ENCODE assay signal across 23 cellular contexts in the genomic region with DNA sequence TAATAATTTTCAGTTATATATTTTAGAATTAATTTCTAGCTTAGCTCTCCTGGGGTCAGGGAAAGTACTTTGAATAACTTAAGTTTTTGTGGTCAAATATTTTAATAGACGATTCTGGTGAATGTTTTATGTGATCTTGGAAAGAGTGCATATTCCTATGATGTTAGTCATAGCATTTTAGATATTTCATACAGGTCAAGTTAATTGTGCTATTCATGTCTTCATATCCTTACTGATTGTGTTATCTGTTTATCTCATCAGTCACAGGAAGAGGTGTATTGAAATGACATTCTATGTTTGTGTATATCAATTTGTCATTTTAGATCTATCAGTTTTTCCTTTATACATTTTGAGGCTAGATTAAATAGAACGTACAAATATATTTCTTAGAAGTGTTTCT.
DNase-seq lines count a peak whose midpoint lies in the region; ATAC-seq, FAIRE-seq and TF ChIP-seq lines count a peak whose summit lies in the region.
"Had no signal": no experiment of that assay in that cellular context is flagged by ENCODE, and none has a peak within 500 bp of the region (broad histone marks: within the 10 kb centered on the region; RNA-seq: fewer than 3 reads in every experiment).

No MANE protein-coding gene starts in this region.

- peak overlapping the region; percentile 17; the same call in 1 of the 2 replicates for H3K4me3 ChIP-seq in PC-3 (ENCODE audit: low read length)
- no peak overlapping the region for H3K4me3 ChIP-seq in endothelial cell of umbilical vein (replicated peaks in 1 of 3; ENCODE audit: insufficient read depth in 1 of 3, low read depth in 1 of 3, low read length in 3 of 3)
- H3K4me3 ChIP-seq in osteoblast (ENCODE audit: insufficient read depth, low read length), result no peak overlapping the region
- H3K4me3 ChIP-seq: upper lobe of right lung had no signal

- H3K9me1 ChIP-seq in endothelial cell of umbilical vein (replicated peaks; ENCODE audit: control insufficient read depth, extremely low read depth, insufficient read depth, low read length), result no peaks in the 10 kb centered on the region

- peak overlapping the region; percentile 74 for H3K27ac ChIP-seq in PC-3 (ENCODE audit: low read length)
- no peak overlapping the region for H3K27ac ChIP-seq in endothelial cell of umbilical vein (ENCODE audit: insufficient read depth, low read depth, low read length)
- H3K27ac ChIP-seq in osteoblast (ENCODE audit: low read depth, low read length), result peak overlapping the region; percentile 78
- H3K27ac ChIP-seq: upper lobe of right lung had no signal

- no TSS peak for BruUV-seq in PC-3 (replicated peaks; lab: Mats Ljungman, UMichigan)
- BruUV-seq in endothelial cell of umbilical vein (replicated peaks; lab: Mats Ljungman, UMichigan), result no TSS peak

- H3K9ac ChIP-seq in PC-3 (ENCODE audit: low read length) (0 out of 2 replicates have a peak overlapping the region, but pooled peaks have one; percentile 8), endothelial cell of umbilical vein (replicated peaks; ENCODE audit: extremely low read depth, insufficient read depth, low read length) (no peak overlapping the region)

- H3K79me2 ChIP-seq in PC-3 (ENCODE audit: low read length) (no peaks in the 10 kb centered on the region), endothelial cell of umbilical vein (ENCODE audit: control insufficient read depth, insufficient read depth, low read length) (no peaks in the 10 kb centered on the region), osteoblast (ENCODE audit: insufficient read depth, low read length) (no peaks in the 10 kb centered on the region)

- CTCF ChIA-PET in PC-3 (lab: Charles Lee), result interaction anchor here (1.2 kb wide), 1 partner anchor 25 kb away, joined by 3 read pairs; no protein-coding TSS in a partner anchor
- CTCF ChIA-PET in endothelial cell of umbilical vein (lab: Charles Lee), result interaction anchor here (1.1 to 2.4 kb wide), 2 partner anchors 25 to 50 kb away, joined by 3 to 11 read pairs; no protein-coding TSS in a partner anchor
- CTCF ChIA-PET in WTC11 (lab: Charles Lee), result interaction anchor here (1.3 kb wide), 1 partner anchor 25 kb away, joined by 4 read pairs; no protein-coding TSS in a partner anchor

- H3K9me3 ChIP-seq in PC-3 (ENCODE audit: low read length), result no peaks in the 10 kb centered on the region
- no peaks in the 10 kb centered on the region for H3K9me3 ChIP-seq in endothelial cell of umbilical vein (replicated peaks; ENCODE audit: control insufficient read depth, insufficient read depth, low read length)
- H3K9me3 ChIP-seq in osteoblast (ENCODE audit: low read depth, low read length), result peaks cover 3% of the 10 kb centered on the region
- H3K9me3 ChIP-seq: upper lobe of right lung had no signal

- H3K27me3 ChIP-seq in PC-3 (ENCODE audit: low read length) (no peaks in the 10 kb centered on the region), endothelial cell of umbilical vein (ENCODE audit: control insufficient read depth in 2 of 2, insufficient read depth in 2 of 2, low read length in 2 of 2) (no peaks in the 10 kb centered on the region), osteoblast (ENCODE audit: insufficient read depth, low read length) (no peaks in the 10 kb centered on the region)
- H3K27me3 ChIP-seq: upper lobe of right lung had no signal

- DNase-seq in D721Med (ENCODE audit: insufficient read length, low spot score) (no peak), PC-3 (peak; percentile 87), endothelial cell of umbilical vein (ENCODE audit: low read depth, low spot score) (peak; percentile 51), osteoblast (ENCODE audit: insufficient read length, low spot score, missing footprints) (peak; percentile 3), NCI-H446 (lab: John Stamatoyannopoulos, UW) (no peak), WTC11 (ENCODE audit: low spot score) (no peak), NCI-H510A treated with DMSO at 0.1 percent for 48 hours (lab: John Stamatoyannopoulos, UW) (no peak)
- DNase-seq: activated CD4-positive, alpha-beta T cell treated with anti-CD3 and anti-CD28 coated beads for 1 hour; activated CD8-positive, alpha-beta T cell treated with anti-CD3 and anti-CD28 coated beads, Interleukin-2, amount 10 ng/mL, durations not matched to agents 7 days and 5 days; activated naive CD4-positive, alpha-beta T cell treated with anti-CD3 and anti-CD28 coated beads, Interleukin-2, amount 10 ng/mL, durations not matched to agents 7 days and 5 days; activated T-cell treated with anti-CD3 and anti-CD28 coated beads, Interleukin-2, amount 50 U/mL, for 1 hour; aorta; CD4-positive, alpha-beta T cell; GF-D8; left ventricle myocardium superior; NCI-H146; nephron progenitor cell; posterior cingulate gyrus; SHP77 treated with DMSO at 0.1 percent for 48 hours; substantia nigra; T-helper 1 cell; upper lobe of right lung had no signal

- H3K36me3 ChIP-seq in PC-3 (ENCODE audit: low read depth, low read length) (no peaks in the 10 kb centered on the region), endothelial cell of umbilical vein (ENCODE audit: control insufficient read depth in 2 of 2, extremely low read depth in 1 of 2, insufficient read depth in 2 of 2, low read length in 2 of 2) (no peaks in the 10 kb centered on the region), osteoblast (ENCODE audit: insufficient read depth, low read length) (no peaks in the 10 kb centered on the region)
- H3K36me3 ChIP-seq: upper lobe of right lung had no signal

- ATAC-seq in PC-3, result peak; percentile 90
- no peak for ATAC-seq in WTC11
- ATAC-seq: activated CD8-positive, alpha-beta T cell treated with anti-CD3 and anti-CD28 coated beads, Interleukin-2, amount 10 ng/mL, durations not matched to agents 7 days and 5 days; left ventricle myocardium superior; upper lobe of right lung had no signal

- H3K4me3 Mint-ChIP-seq in WTC11, result no peak overlapping the region
- H3K4me3 Mint-ChIP-seq: activated CD8-positive, alpha-beta T cell treated with anti-CD3 and anti-CD28 coated beads, Interleukin-2, amount 10 ng/mL, durations not matched to agents 7 days and 5 days; activated naive CD4-positive, alpha-beta T cell treated with anti-CD3 and anti-CD28 coated beads, Interleukin-2, amount 10 ng/mL, durations not matched to agents 7 days and 5 days; CD4-positive, alpha-beta T cell; nephron progenitor cell had no signal

- no peaks in the 10 kb centered on the region for H3K27me3 Mint-ChIP-seq in WTC11 (ENCODE audit: low read depth)
- H3K27me3 Mint-ChIP-seq: activated naive CD4-positive, alpha-beta T cell treated with anti-CD3 and anti-CD28 coated beads, Interleukin-2, amount 10 ng/mL, durations not matched to agents 7 days and 5 days; CD4-positive, alpha-beta T cell had no signal

- H3K36me3 Mint-ChIP-seq in WTC11, result no peaks in the 10 kb centered on the region
- H3K36me3 Mint-ChIP-seq: activated naive CD4-positive, alpha-beta T cell treated with anti-CD3 and anti-CD28 coated beads, Interleukin-2, amount 10 ng/mL, durations not matched to agents 7 days and 5 days had no signal

- POLR2A ChIA-PET in PC-3 (lab: Charles Lee; ENCODE audit: unreplicated experiment) (no interaction called here), endothelial cell of umbilical vein (lab: Charles Lee) (no interaction called here), WTC11 (lab: Charles Lee) (no interaction called here)

- peaks cover 9% of the 10 kb centered on the region for H3K4me1 Mint-ChIP-seq in WTC11
- H3K4me1 Mint-ChIP-seq: activated naive CD4-positive, alpha-beta T cell treated with anti-CD3 and anti-CD28 coated beads, Interleukin-2, amount 10 ng/mL, durations not matched to agents 7 days and 5 days had no signal

- H3K4me1 ChIP-seq in PC-3 (ENCODE audit: insufficient read depth, low read length), result peaks cover 35% of the 10 kb centered on the region
- H3K4me1 ChIP-seq in endothelial cell of umbilical vein (ENCODE audit: control insufficient read depth, extremely low read depth, insufficient read depth, low read length), result peaks cover 14% of the 10 kb centered on the region
- H3K4me1 ChIP-seq in osteoblast (ENCODE audit: insufficient read depth, low read length), result peaks cover 8% of the 10 kb centered on the region
- H3K4me1 ChIP-seq: upper lobe of right lung had no signal

- dilution Hi-C loops in endothelial cell of umbilical vein (cut with MboI; ENCODE audit: extremely low pct_ligation_motif_present, low sequenced_read_pairs), result no loop called here

- FAIRE-seq in D721Med (lab: Jason Lieb, UNC), result peak; percentile 60
- peak; percentile 38 for FAIRE-seq in endothelial cell of umbilical vein (lab: Jason Lieb, UNC)
- FAIRE-seq: TTC549 had no signal

- no peak for TF ChIP-seq POLR2A in endothelial cell of umbilical vein (IDR thresholded peaks at IDR 0.05; ENCODE audit: low read depth, low read length)

- H2AFZ ChIP-seq in PC-3 (ENCODE audit: low read length) (no peak overlapping the region), endothelial cell of umbilical vein (ENCODE audit: low read depth, low read length) (no peak overlapping the region), osteoblast (ENCODE audit: low read length) (no peak overlapping the region)

- intact Hi-C loops in PC-3 (cut with micrococcal nuclease), result no loop called here
- intact Hi-C loops in endothelial cell of umbilical vein (cut with micrococcal nuclease), result loop anchor here (5.0 kb wide), 1 partner anchor 275 kb away; no protein-coding TSS in a partner anchor

- H4K20me1 ChIP-seq in PC-3 (ENCODE audit: low read length) (no peaks in the 10 kb centered on the region), endothelial cell of umbilical vein (replicated peaks; ENCODE audit: control insufficient read depth, extremely low read depth, insufficient read depth, low read length) (no peaks in the 10 kb centered on the region), osteoblast (ENCODE audit: insufficient read depth, low read length) (no peaks in the 10 kb centered on the region)

- H3K27ac Mint-ChIP-seq in WTC11, result no peak overlapping the region
- H3K27ac Mint-ChIP-seq: activated CD8-positive, alpha-beta T cell treated with anti-CD3 and anti-CD28 coated beads, Interleukin-2, amount 10 ng/mL, durations not matched to agents 7 days and 5 days; activated naive CD4-positive, alpha-beta T cell treated with anti-CD3 and anti-CD28 coated beads, Interleukin-2, amount 10 ng/mL, durations not matched to agents 7 days and 5 days; CD4-positive, alpha-beta T cell; nephron progenitor cell had no signal

- TF ChIP-seq CTCF in D721Med (IDR thresholded peaks at IDR 0.05; ENCODE audit: insufficient read depth, missing control alignments), result no peak
- TF ChIP-seq CTCF in PC-3 (conservative IDR thresholded peaks at IDR 0.05; ENCODE audit: low read depth, low read length), result no peak
- TF ChIP-seq CTCF in endothelial cell of umbilical vein (IDR thresholded peaks at IDR 0.05; ENCODE audit: extremely low read depth in 1 of 2, insufficient read depth in 1 of 2, low read depth in 1 of 2, low read length in 2 of 2), result no peak
- TF ChIP-seq CTCF in osteoblast (IDR thresholded peaks at IDR 0.05; ENCODE audit: extremely low read depth, low read depth, low read length), result no peak
- TF ChIP-seq CTCF in WTC11 (IDR thresholded peaks at IDR 0.05), result no peak

- H3F3A ChIP-seq in PC-3 (ENCODE audit: low read length, unreplicated experiment), result no peaks in the 10 kb centered on the region

- peaks cover 11% of the 10 kb centered on the region for H3K9me3 Mint-ChIP-seq in WTC11
- H3K9me3 Mint-ChIP-seq: activated naive CD4-positive, alpha-beta T cell treated with anti-CD3 and anti-CD28 coated beads, Interleukin-2, amount 10 ng/mL, durations not matched to agents 7 days and 5 days had no signal

- peak overlapping the region; percentile 50 for H3K4me2 ChIP-seq in PC-3 (ENCODE audit: low read length)
- H3K4me2 ChIP-seq in endothelial cell of umbilical vein (ENCODE audit: insufficient read depth, low read length), result peak overlapping the region; percentile 42
- no peak overlapping the region for H3K4me2 ChIP-seq in osteoblast (ENCODE audit: insufficient read depth, low read length)

- H3K9me2 ChIP-seq in PC-3 (replicated peaks; ENCODE audit: low read length), result no peaks in the 10 kb centered on the region

Comparison
In these comparisons a context has a peak if more than half of its experiments do, and no peak if none do; other contexts are left out.
1. DNase-seq: peak in PC-3 (single experiment), endothelial cell of umbilical vein (single experiment) and osteoblast (single experiment); none in D721Med (single experiment), NCI-H446 (0 of 2), WTC11 (single experiment) and NCI-H510A treated with DMSO at 0.1 percent for 48 hours (single experiment).